Comparison of ENCODE assay signal across 8 cellular contexts in genomic region chr14:23568021-23568599, GRCh38. TPM values are rescaled to one million over a fixed set of nuclear protein-coding genes. Genes with fewer than 3 reads are reported as not detected.
DNase-seq lines count a peak whose midpoint lies in the region; ATAC-seq, FAIRE-seq and TF ChIP-seq lines count a peak whose summit lies in the region.

No MANE protein-coding gene starts in this region.

- ATAC-seq in effector memory CD8-positive, alpha-beta T cell (replicated peaks) = no peak
- no peak for ATAC-seq in omental fat pad (ENCODE audit: low FRiP score)

- peaks cover 25% of the 10 kb centered on the region for H3K36me3 Mint-ChIP-seq in Caco-2 (ENCODE audit: insufficient read depth, unreplicated experiment)
- peaks cover 21% of the 10 kb centered on the region for H3K36me3 Mint-ChIP-seq in effector memory CD8-positive, alpha-beta T cell (ENCODE audit: insufficient read depth)

- H3K27me3 Mint-ChIP-seq in Caco-2 (ENCODE audit: insufficient read depth, unreplicated experiment) = no peaks in the 10 kb centered on the region
- H3K27me3 Mint-ChIP-seq in effector memory CD8-positive, alpha-beta T cell = peaks cover 7 to 20% of the 10 kb centered on the region in 2 donors

- POLR2A ChIA-PET in Caco-2 (lab: Charles Lee) = no interaction called here

- peak in 1 of 2 experiments; percentile 5 for DNase-seq in Caco-2
- peak; percentile 49 for DNase-seq in NCI-H524 treated with DMSO at 0.1 percent for 48 hours (lab: John Stamatoyannopoulos, UW)
- no peak for DNase-seq in effector memory CD8-positive, alpha-beta T cell
- DNase-seq in ovary = peak in 2 of 5 donors; percentile 33 to 41
- DNase-seq in NCI-H1092 treated with DMSO at 0.1 percent for 48 hours (lab: John Stamatoyannopoulos, UW) = no peak
- no peak for DNase-seq in omental fat pad (ENCODE audit: low spot score)
- DNase-seq in frontal cortex (ENCODE audit: low spot score in 2 of 2) = no peak
- DNase-seq in activated CD4-positive, alpha-beta T cell treated with anti-CD3 and anti-CD28 coated beads for 48 hours = no peak

- CTCF ChIA-PET in Caco-2 (lab: Charles Lee) = interaction anchor here (0.6 kb wide), 1 partner anchor 343 kb away, joined by 3 read pairs; no protein-coding TSS in a partner anchor

- peak overlapping the region; percentile 94 for H3K4me3 Mint-ChIP-seq in Caco-2 (ENCODE audit: unreplicated experiment)
- peak overlapping the region; percentile 95 to 99 for H3K4me3 Mint-ChIP-seq in effector memory CD8-positive, alpha-beta T cell

- TF ChIP-seq CTCF in Caco-2 (IDR thresholded peaks at IDR 0.05; ENCODE audit: insufficient read depth in 1 of 2, low read depth in 1 of 2, low read length in 1 of 2, severe bottlenecking in 1 of 2, unreplicated experiment in 1 of 2) (no peak), ovary (IDR thresholded peaks at IDR 0.05) (no peak), omental fat pad (IDR thresholded peaks at IDR 0.05) (no peak)

- peak overlapping the region; percentile 89 for H3K27ac Mint-ChIP-seq in Caco-2 (ENCODE audit: unreplicated experiment)
- H3K27ac Mint-ChIP-seq in effector memory CD8-positive, alpha-beta T cell = peak overlapping the region; percentile 97 to 98

- TF ChIP-seq EP300 in ovary (IDR thresholded peaks at IDR 0.05) = no peak

- H3K36me3 ChIP-seq in Caco-2 (ENCODE audit: control insufficient read depth, insufficient read depth, low read length) = no peaks in the 10 kb centered on the region; the same call in 1 of the 2 replicates
- H3K36me3 ChIP-seq in ovary = no peaks in the 10 kb centered on the region

- TSS peak; percentile 62 for BruUV-seq in Caco-2 (replicated peaks; lab: Mats Ljungman, UMichigan)

- H3K4me1 Mint-ChIP-seq in Caco-2 (ENCODE audit: low read depth, unreplicated experiment) = peaks cover 7% of the 10 kb centered on the region
- peaks cover 24 to 25% of the 10 kb centered on the region in 2 donors for H3K4me1 Mint-ChIP-seq in effector memory CD8-positive, alpha-beta T cell (ENCODE audit: low read depth in 2 of 2)

- intact Hi-C loops in Caco-2 (cut with micrococcal nuclease; ENCODE audit: unreplicated experiment) = no loop called here
- intact Hi-C loops in ovary (cut with DNase I) = loop anchor here in 1 of 4 donors (10.0 kb wide), 1 partner anchor 243 kb away; the partner anchor contains the start of gene PABPN1

- FAIRE-seq in frontal cortex (lab: Jason Lieb, UNC) = no peak

- H3K27me3 ChIP-seq in Caco-2 (replicated peaks; ENCODE audit: control insufficient read depth, insufficient read depth, low read length) (no peaks in the 10 kb centered on the region), ovary (no peaks in the 10 kb centered on the region)

- peak overlapping the region; percentile 72; the same call in 1 of the 2 replicates for H3K4me3 ChIP-seq in Caco-2 (ENCODE audit: low read depth, low read length)
- peak overlapping the region; percentile 73 for H3K4me3 ChIP-seq in ovary

- WGBS in ovary, 3 donors = 49 to 70% (median 62%) methylated on average over 2 of the region's 2 CpGs

- peak overlapping the region; percentile 75 to 81 for H3K27ac ChIP-seq in ovary

- H3K9me3 Mint-ChIP-seq in Caco-2 (ENCODE audit: unreplicated experiment) = no peaks in the 10 kb centered on the region
- no peaks in the 10 kb centered on the region for H3K9me3 Mint-ChIP-seq in effector memory CD8-positive, alpha-beta T cell

- H3K4me1 ChIP-seq in Caco-2 (peaks cover 9% of the 10 kb centered on the region; the same call in 1 of the 2 replicates), ovary (ENCODE audit: insufficient read depth) (no peaks in the 10 kb centered on the region)

- H3K9me3 ChIP-seq in Caco-2 (no peaks in the 10 kb centered on the region), ovary (no peaks in the 10 kb centered on the region)

- TF ChIP-seq POLR2A in ovary (IDR thresholded peaks at IDR 0.05) = no peak

RNA-seq across cellular contexts. Expression of gene AP1G2, which starts 0.5 kb away (rescaled TPM):
- total RNA-seq in Caco-2 (2022) (160 and 164 TPM in 2 replicates), ovary (100 to 1,000 TPM in 3 of 7 donors, 10 to 100 TPM in 4; 76.3 to 129 (median 92.8) TPM), omental fat pad (10 to 100 TPM; 49.5 to 72.9 (median 58.0) TPM), frontal cortex (12.6 TPM)
- polyA plus RNA-seq in ovary = 10 to 100 TPM; 32.0 to 80.4 TPM

RNA-seq across cellular contexts. Expression of gene JPH4, which starts 10.5 kb away (rescaled TPM):
- total RNA-seq in Caco-2 (2022) (not detected in 2 replicates), ovary (10 to 100 TPM in 4 of 7 donors, 1 to 10 TPM in 3; 7.4 to 43.5 (median 10.1) TPM), omental fat pad (1 to 10 TPM in 2 of 4 donors, under 1 TPM in 2; 0.56 to 1.2 (median 0.90) TPM), frontal cortex (32.2 TPM)
- polyA plus RNA-seq in ovary = 10 to 100 TPM; 19.9 to 22.1 TPM

RNA-seq across cellular contexts. Expression of gene THTPA, which starts 12.0 kb away (rescaled TPM):
- total RNA-seq in Caco-2 (2022) (9.3 and 9.5 TPM in 2 replicates), ovary (10 to 100 TPM; 14.6 to 22.3 (median 19.6) TPM), omental fat pad (10 to 100 TPM; 12.5 to 19.6 (median 16.7) TPM), frontal cortex (23.6 TPM)
- 10 to 100 TPM; 11.5 to 11.9 TPM for polyA plus RNA-seq in ovary

RNA-seq across cellular contexts. Expression of gene ZFHX2, which starts 16.5 kb away (rescaled TPM):
- 1.1 and 1.4 TPM in 2 replicates for total RNA-seq in Caco-2 (2022)
- 1 to 10 TPM in 5 of 7 donors, under 1 TPM in 2; 0.48 to 2.3 (median 2.0) TPM for total RNA-seq in ovary
- polyA plus RNA-seq in ovary = under 1 TPM; 0.34 to 0.63 TPM
- 1 to 10 TPM in 1 of 4 donors, under 1 TPM in 3; 0.63 to 1.8 (median 0.73) TPM for total RNA-seq in omental fat pad
- total RNA-seq in frontal cortex = 1.2 TPM
